In genomic region chr18:31011455-31011854, GRCh38 we compare ENCODE assay signal across 4 cellular contexts.
TF ChIP-seq lines count a peak whose summit lies in the region.
"Not testable (repeated sequence)": the region's sequence is repeated elsewhere in the genome, so short reads cannot be mapped to it uniquely, and the experiment has no call there.

No MANE protein-coding gene starts in this region.

TF ChIP-seq in A549, 52 proteins besides CTCF, POLR2A, EP300 and RAD21:
- peak in 1 of 2 experiments; percentile 6; a peak in 1 of 4 replicates for TF ChIP-seq CEBPB (IDR thresholded peaks at IDR 0.05)
- peak; percentile 85 for TF ChIP-seq FOSL2 (IDR thresholded peaks at IDR 0.05)
- peak; percentile 98 for TF ChIP-seq FOSL2 (CRISPR knock-in tag; IDR thresholded peaks at IDR 0.05)
- peak; percentile 54; the same call in 1 of the 2 replicates for TF ChIP-seq GATA3 (IDR thresholded peaks at IDR 0.05; ENCODE audit: borderline replicate concordance)
- 0 out of 2 replicates have a peak, but pooled peaks have one; percentile 34 for TF ChIP-seq MAX (IDR thresholded peaks at IDR 0.05)
- TF ChIP-seq JUNB (IDR thresholded peaks at IDR 0.05) = peak; percentile 92
- TF ChIP-seq JUN (IDR thresholded peaks at IDR 0.05) = peak; percentile 42 to 44; a peak in 2 of 5 replicates
TF ChIP-seq in A549: peak in this region for 6; not testable (repeated sequence) for 46.

TF ChIP-seq in HCT116, 20 proteins besides CTCF, POLR2A, EP300 and RAD21:
- TF ChIP-seq SP1 (IDR thresholded peaks at IDR 0.05; ENCODE audit: low read depth) = peak; percentile 79
- 0 out of 2 replicates have a peak, but pooled peaks have one; percentile 28 for TF ChIP-seq SRF (IDR thresholded peaks at IDR 0.05; ENCODE audit: low read depth)
- peak; percentile 87 for TF ChIP-seq FOSL1 (IDR thresholded peaks at IDR 0.05; ENCODE audit: low read depth)
- TF ChIP-seq ATF3 (IDR thresholded peaks at IDR 0.05) = peak; percentile 76; the same call in 1 of the 2 replicates
- peak; percentile 61; the same call in 1 of the 2 replicates for TF ChIP-seq SIN3A (IDR thresholded peaks at IDR 0.05; ENCODE audit: low read depth)
- TF ChIP-seq CEBPB (IDR thresholded peaks at IDR 0.05; ENCODE audit: low read depth) = peak; percentile 67
- TF ChIP-seq CBX3 (IDR thresholded peaks at IDR 0.05; ENCODE audit: low read depth) = peak; percentile 74; the same call in 1 of the 2 replicates
- peak; percentile 82 for TF ChIP-seq JUND (IDR thresholded peaks at IDR 0.05)
- TF ChIP-seq MAX (IDR thresholded peaks at IDR 0.05) = peak; percentile 38; the same call in 1 of the 2 replicates

TF ChIP-seq in SK-N-SH, 30 proteins besides CTCF, POLR2A, EP300 and RAD21:
- 0 out of 2 replicates have a peak, but pooled peaks have one; percentile 7 for TF ChIP-seq JUND (IDR thresholded peaks at IDR 0.05)
- peak; percentile 44; the same call in 1 of the 2 replicates for TF ChIP-seq FOSL2 (IDR thresholded peaks at IDR 0.05; ENCODE audit: borderline replicate concordance, low read depth)

TF ChIP-seq in HepG2, 621 proteins besides CTCF, POLR2A, EP300 and RAD21:
- peak; percentile 75 for TF ChIP-seq CREB1 (IDR thresholded peaks at IDR 0.05)
- not testable (repeated sequence) for TF ChIP-seq CREB1, ATF7 (CRISPR knock-in tag; IDR thresholded peaks at IDR 0.05)
- TF ChIP-seq ARID3A (IDR thresholded peaks at IDR 0.05; ENCODE audit: low read depth, low read length) = peak; percentile 29; the same call in 1 of the 2 replicates
- peak; percentile 40; the same call in 1 of the 2 replicates for TF ChIP-seq ZNF652 (CRISPR knock-in tag; IDR thresholded peaks at IDR 0.05; ENCODE audit: borderline replicate concordance, low read depth)
- TF ChIP-seq ATF7 (IDR thresholded peaks at IDR 0.05) = peak; percentile 85
